1 cellular context compared by ENCODE assay signal in the genomic region with DNA sequence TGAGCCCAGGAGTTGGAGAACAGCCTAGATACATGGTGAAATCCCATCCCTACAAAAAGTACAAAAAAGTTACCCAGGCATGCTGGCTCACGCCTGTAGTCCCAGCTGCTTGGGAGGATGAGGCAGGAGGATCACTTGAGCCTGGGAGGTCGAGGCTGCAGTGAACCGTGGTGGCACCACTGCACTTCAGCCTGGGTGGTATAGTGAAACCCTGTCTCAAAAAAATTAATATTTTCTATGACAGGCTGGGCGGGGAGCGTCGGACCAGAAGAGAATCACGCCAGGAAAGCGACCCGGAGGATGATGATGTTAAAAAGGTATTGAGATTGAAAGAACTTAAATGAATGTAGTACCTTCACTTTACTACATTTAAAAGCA.
TF ChIP-seq lines count a peak whose summit lies in the region.

No MANE protein-coding gene starts in this region.

TF ChIP-seq in IMR-90, 13 proteins besides CTCF, POLR2A, EP300 and RAD21:
- TF ChIP-seq BHLHE40 (IDR thresholded peaks at IDR 0.05; ENCODE audit: low read depth, low read length) (no peak), MAFK (IDR thresholded peaks at IDR 0.05; ENCODE audit: low read depth, low read length) (no peak), RFX5 (IDR thresholded peaks at IDR 0.05; ENCODE audit: low read depth, low read length) (no peak), NFE2L2 (IDR thresholded peaks at IDR 0.05; ENCODE audit: low read depth, low read length) (no peak), CEBPB (IDR thresholded peaks at IDR 0.05; ENCODE audit: low read depth, low read length) (no peak), FOS (IDR thresholded peaks at IDR 0.05; ENCODE audit: low read depth, low read length) (no peak), SMC3 (IDR thresholded peaks at IDR 0.05; ENCODE audit: low read depth, low read length) (no peak), RCOR1 (IDR thresholded peaks at IDR 0.05; ENCODE audit: insufficient replicate concordance, low read length) (no peak), MAZ (IDR thresholded peaks at IDR 0.05; ENCODE audit: borderline replicate concordance, low read depth, low read length) (no peak), MXI1 (IDR thresholded peaks at IDR 0.05; ENCODE audit: borderline replicate concordance, low read depth, low read length) (no peak)
- TF ChIP-seq, protein P1, sequence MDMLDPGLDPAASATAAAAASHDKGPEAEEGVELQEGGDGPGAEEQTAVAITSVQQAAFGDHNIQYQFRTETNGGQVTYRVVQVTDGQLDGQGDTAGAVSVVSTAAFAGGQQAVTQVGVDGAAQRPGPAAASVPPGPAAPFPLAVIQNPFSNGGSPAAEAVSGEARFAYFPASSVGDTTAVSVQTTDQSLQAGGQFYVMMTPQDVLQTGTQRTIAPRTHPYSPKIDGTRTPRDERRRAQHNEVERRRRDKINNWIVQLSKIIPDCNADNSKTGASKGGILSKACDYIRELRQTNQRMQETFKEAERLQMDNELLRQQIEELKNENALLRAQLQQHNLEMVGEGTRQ (IDR thresholded peaks at IDR 0.05; ENCODE audit: low read depth, low read length), result no peak
- TF ChIP-seq, protein P2, sequence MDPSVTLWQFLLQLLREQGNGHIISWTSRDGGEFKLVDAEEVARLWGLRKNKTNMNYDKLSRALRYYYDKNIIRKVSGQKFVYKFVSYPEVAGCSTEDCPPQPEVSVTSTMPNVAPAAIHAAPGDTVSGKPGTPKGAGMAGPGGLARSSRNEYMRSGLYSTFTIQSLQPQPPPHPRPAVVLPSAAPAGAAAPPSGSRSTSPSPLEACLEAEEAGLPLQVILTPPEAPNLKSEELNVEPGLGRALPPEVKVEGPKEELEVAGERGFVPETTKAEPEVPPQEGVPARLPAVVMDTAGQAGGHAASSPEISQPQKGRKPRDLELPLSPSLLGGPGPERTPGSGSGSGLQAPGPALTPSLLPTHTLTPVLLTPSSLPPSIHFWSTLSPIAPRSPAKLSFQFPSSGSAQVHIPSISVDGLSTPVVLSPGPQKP (IDR thresholded peaks at IDR 0.05; ENCODE audit: borderline replicate concordance, low read depth, low read length), result no peak
